In the genomic region with DNA sequence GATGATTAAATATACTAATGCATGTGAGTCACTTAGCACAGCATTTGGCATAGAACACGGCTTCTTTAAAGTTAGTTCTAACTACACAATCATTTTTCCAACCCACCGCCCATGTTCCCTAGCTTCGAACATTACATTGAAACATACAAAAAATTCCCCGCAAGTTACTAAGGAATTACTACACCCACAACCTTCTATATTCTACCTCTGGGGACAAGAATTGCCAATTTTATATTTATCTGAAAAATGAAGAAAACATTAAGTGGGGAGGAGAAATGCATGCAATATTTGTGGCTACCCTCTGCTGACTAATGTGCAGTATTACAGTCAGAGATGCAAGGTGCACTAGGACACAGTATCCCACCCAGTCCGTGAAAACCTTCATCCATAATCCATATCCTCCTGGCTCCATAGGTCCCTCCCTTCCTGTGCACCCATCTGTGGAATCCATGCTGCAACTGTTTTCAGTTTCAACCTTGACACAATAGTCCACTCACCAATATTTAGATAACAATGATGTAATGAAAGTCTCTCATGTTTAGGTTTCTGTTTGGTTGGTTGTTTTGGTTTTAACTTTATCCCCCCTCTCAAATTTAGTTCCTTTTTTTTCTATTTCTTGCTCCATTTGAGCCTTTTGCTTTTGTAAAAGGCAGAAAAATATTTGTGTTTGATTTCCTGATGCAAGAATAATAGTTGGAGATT, we compare ENCODE assay signal across 10 cellular contexts. TPM values are rescaled to one million over a fixed set of nuclear protein-coding genes. Genes with fewer than 3 reads are reported as not detected.
A peak's percentile ranks its signal among the peaks of the same experiment; 100 is the strongest.
DNase-seq lines count a peak whose midpoint lies in the region; ATAC-seq, FAIRE-seq and TF ChIP-seq lines count a peak whose summit lies in the region.
"Had no signal": no experiment of that assay in that cellular context is flagged by ENCODE, and none has a peak within 500 bp of the region (broad histone marks: within the 10 kb centered on the region; RNA-seq: fewer than 3 reads in every experiment).

No MANE protein-coding gene starts in this region.

- H2BK20ac ChIP-seq in H1 (ENCODE audit: low read length) = no peak overlapping the region

- 88% methylated on average over 5 of the region's 5 CpGs; no CpG with 5 or more reads in 1 of the 2 experiments for WGBS in H1 (ENCODE audit: extremely low coverage in 1 of 2, insufficient coverage in 1 of 2, insufficient read length in 1 of 2, insufficient replicate concordance in 2 of 2, low coverage in 1 of 2, low lambda C conversion rate in 2 of 2, missing lambda C conversion rate in 1 of 2), 2 experiments

- H3K4me2 ChIP-seq in H1 (ENCODE audit: insufficient read depth in 1 of 2, low read depth in 2 of 2, low read length in 2 of 2) = no peak overlapping the region
- peak overlapping the region; percentile 59 for H3K4me2 ChIP-seq in skeletal muscle satellite cell (ENCODE audit: low read length)

- no peak overlapping the region for H3K14ac ChIP-seq in H1 (ENCODE audit: insufficient read length)

- DNase-seq in DMS153 (lab: John Stamatoyannopoulos, UW) = peak; percentile 32
- DNase-seq in DMS153 treated with DMSO at 0.1 percent for 48 hours (lab: John Stamatoyannopoulos, UW; ENCODE audit: unreplicated experiment) = no peak
- peak; percentile 16 for DNase-seq in NCI-H226
- DNase-seq in H1 (ENCODE audit: low read depth in 1 of 2, low spot score in 2 of 2) = no peak
- no peak for DNase-seq in activated CD4-positive, CD25-positive, alpha-beta regulatory T cell (lab: John Stamatoyannopoulos, UW)
- DNase-seq in GDM1 (lab: John Stamatoyannopoulos, UW) = no peak

- H4K5ac ChIP-seq in H1 (ENCODE audit: insufficient read length, low read depth, low read length) = no peak overlapping the region

- H3K79me1 ChIP-seq in H1 (ENCODE audit: low read depth, low read length) = no peaks in the 10 kb centered on the region

- no peak for TF ChIP-seq POLR2A in H1 (IDR thresholded peaks at IDR 0.05; ENCODE audit: control extremely low read depth in 1 of 2, low read depth in 2 of 2, low read length in 2 of 2)

- H2BK15ac ChIP-seq in H1 (ENCODE audit: low read length) = no peak overlapping the region

- H3K4me1 ChIP-seq in H1 (replicated peaks in 1 of 4; ENCODE audit: control insufficient read depth in 3 of 4, insufficient read depth in 4 of 4, low read length in 3 of 4) (peaks cover 0 to 4% (median 1%) of the 10 kb centered on the region in 4 experiments; a peak in 4 of 7 replicates), skeletal muscle satellite cell (ENCODE audit: control insufficient read depth, insufficient read depth, low read length) (peaks cover 75% of the 10 kb centered on the region)

- no peak overlapping the region for H2BK5ac ChIP-seq in H1 (ENCODE audit: low read depth, low read length)

- peak in 1 of 3 experiments; percentile 34; a peak in 1 of 4 replicates for TF ChIP-seq CTCF in H1 (IDR thresholded peaks at IDR 0.05; ENCODE audit: control extremely low read depth in 1 of 3, insufficient read depth in 1 of 3, low read depth in 1 of 3, low read length in 3 of 3)

- H3K56ac ChIP-seq in H1 (replicated peaks; ENCODE audit: insufficient read length, low read depth, low read length) = no peak overlapping the region

- no peak overlapping the region for H3K23ac ChIP-seq in H1 (ENCODE audit: insufficient read length)

- TF ChIP-seq EP300 in H1 (IDR thresholded peaks at IDR 0.05; ENCODE audit: borderline replicate concordance in 1 of 2, low read depth in 2 of 2, low read length in 2 of 2) = no peak

- H3K4me3 ChIP-seq in H1 (ENCODE audit: extremely low read depth in 1 of 4, insufficient read depth in 2 of 4, low read depth in 3 of 4, low read length in 4 of 4) (no peak overlapping the region), skeletal muscle satellite cell (ENCODE audit: low read length) (no peak overlapping the region)
- H3K4me3 ChIP-seq: lung had no signal

- no peak overlapping the region for H2BK120ac ChIP-seq in H1 (replicated peaks; ENCODE audit: low read depth, low read length)

- no peak overlapping the region for H2BK12ac ChIP-seq in H1 (ENCODE audit: low read depth, low read length)

- H3K79me2 ChIP-seq in H1 (ENCODE audit: control insufficient read depth in 1 of 2, insufficient read depth in 2 of 2, low read length in 2 of 2) = no peaks in the 10 kb centered on the region

- no peak overlapping the region for H4K8ac ChIP-seq in H1 (ENCODE audit: extremely low read depth, insufficient read depth, low read length)

- H4K91ac ChIP-seq in H1 (replicated peaks; ENCODE audit: insufficient read length, low read length) = no peak overlapping the region

- H4K20me1 ChIP-seq in H1 (replicated peaks in 1 of 2; ENCODE audit: control insufficient read depth in 1 of 2, insufficient read depth in 2 of 2, low read length in 2 of 2) = no peaks in the 10 kb centered on the region

- TF ChIP-seq RAD21 in H1 (IDR thresholded peaks at IDR 0.05 in 1 of 2, conservative IDR thresholded peaks at IDR 0.05 in 1 of 2; ENCODE audit: low read depth in 2 of 2, low read length in 2 of 2) = peak; percentile 17 to 30; a peak in 3 of 4 replicates

- no peak for FAIRE-seq in H1 (lab: Jason Lieb, UNC)
- FAIRE-seq: A204.1 had no signal

- H3K27me3 ChIP-seq in H1 (replicated peaks in 1 of 4; ENCODE audit: control insufficient read depth in 3 of 4, extremely low read depth in 1 of 4, insufficient read depth in 3 of 4, low read length in 3 of 4) (no peaks in the 10 kb centered on the region), skeletal muscle satellite cell (ENCODE audit: control insufficient read depth, insufficient read depth, low read length) (no peaks in the 10 kb centered on the region)

- no peak overlapping the region for H3K9ac ChIP-seq in H1 (replicated peaks in 1 of 4; ENCODE audit: extremely low read depth in 1 of 4, low read depth in 3 of 4, low read length in 3 of 4)
- peak overlapping the region; percentile 76 for H3K9ac ChIP-seq in skeletal muscle satellite cell (ENCODE audit: low read depth, low read length)

- no peak overlapping the region for H2AK5ac ChIP-seq in H1 (ENCODE audit: low read depth, low read length)

- H3K27ac ChIP-seq in H1 (ENCODE audit: low read depth, low read length) = no peak overlapping the region

- CTCF ChIA-PET in H1 (lab: Charles Lee; ENCODE audit: partially characterized antibody) = interaction anchor here (0.7 to 1.3 kb wide), 10 partner anchors 16 to 288 kb away, joined by 3 to 6 read pairs (median 3); partner anchors contain the start of gene RGS5

- no peaks in the 10 kb centered on the region for H3K23me2 ChIP-seq in H1 (ENCODE audit: low read depth, low read length)

- H3K4ac ChIP-seq in H1 (replicated peaks; ENCODE audit: insufficient read length, low read depth, low read length) = no peak overlapping the region

- H3K36me3 ChIP-seq in H1 (ENCODE audit: control insufficient read depth in 2 of 4, insufficient read depth in 4 of 4, low read length in 3 of 4) = peaks cover 0 to 3% (median 0%) of the 10 kb centered on the region in 4 experiments; a peak in 1 of 8 replicates
- H3K36me3 ChIP-seq in skeletal muscle satellite cell (ENCODE audit: insufficient read depth, low read length) = no peaks in the 10 kb centered on the region

- no peak overlapping the region for H3K18ac ChIP-seq in H1 (ENCODE audit: extremely low read depth, low read length)

- POLR2A ChIA-PET in H1 (lab: Charles Lee; ENCODE audit: partially characterized antibody) = no interaction called here

- H3K9me3 ChIP-seq in H1 (ENCODE audit: insufficient read depth in 2 of 2, low read depth in 1 of 2, low read length in 1 of 2) (no peaks in the 10 kb centered on the region), skeletal muscle satellite cell (replicated peaks; ENCODE audit: low read length) (no peaks in the 10 kb centered on the region)

- H2AFZ ChIP-seq in H1 (ENCODE audit: low read length) = no peak overlapping the region

- ATAC-seq in HG02840 (IDR thresholded peaks at IDR 0.05; ENCODE audit: low FRiP score, unreplicated experiment) = no peak

TF ChIP-seq in H1, 55 proteins besides CTCF, POLR2A, EP300 and RAD21 (continues in another document):
- TF ChIP-seq POU5F1 (IDR thresholded peaks at IDR 0.05; ENCODE audit: low read depth, low read length) = no peak
- no peak for TF ChIP-seq TBP (IDR thresholded peaks at IDR 0.05; ENCODE audit: low read depth, low read length)
- TF ChIP-seq EZH2 (IDR thresholded peaks at IDR 0.05; ENCODE audit: low read depth, low read length, severe bottlenecking) = no peak
- no peak for TF ChIP-seq POLR2AphosphoS5 (IDR thresholded peaks at IDR 0.05; ENCODE audit: low read depth, low read length)
- TF ChIP-seq, protein P1, sequence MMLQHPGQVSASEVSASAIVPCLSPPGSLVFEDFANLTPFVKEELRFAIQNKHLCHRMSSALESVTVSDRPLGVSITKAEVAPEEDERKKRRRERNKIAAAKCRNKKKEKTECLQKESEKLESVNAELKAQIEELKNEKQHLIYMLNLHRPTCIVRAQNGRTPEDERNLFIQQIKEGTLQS (IDR thresholded peaks at IDR 0.05; ENCODE audit: insufficient read depth, low read depth, low read length) = no peak
- TF ChIP-seq SIN3A (conservative IDR thresholded peaks at IDR 0.05 in 1 of 2, IDR thresholded peaks at IDR 0.05 in 1 of 2; ENCODE audit: low read depth in 1 of 2, low read length in 2 of 2) = no peak
- TF ChIP-seq KDM5A (IDR thresholded peaks at IDR 0.05; ENCODE audit: low read length) = no peak
- TF ChIP-seq JUND (IDR thresholded peaks at IDR 0.05; ENCODE audit: low read length) = no peak
- no peak for TF ChIP-seq ZNF274 (IDR thresholded peaks at IDR 0.05; ENCODE audit: borderline replicate concordance, extremely low read depth, low read length)
- TF ChIP-seq YY1 (IDR thresholded peaks at IDR 0.05; ENCODE audit: low read depth, low read length) = no peak
- TF ChIP-seq TCF12 (IDR thresholded peaks at IDR 0.05; ENCODE audit: low read depth, low read length) = no peak
- no peak for TF ChIP-seq RFX5 (IDR thresholded peaks at IDR 0.05; ENCODE audit: borderline replicate concordance, low read depth, low read length)
- no peak for TF ChIP-seq CHD1 (IDR thresholded peaks at IDR 0.05; ENCODE audit: low read depth, low read length)
- TF ChIP-seq KDM1A (IDR thresholded peaks at IDR 0.05; ENCODE audit: borderline replicate concordance, low read length) = no peak
- no peak for TF ChIP-seq BCL11A (IDR thresholded peaks at IDR 0.05; ENCODE audit: low read depth in 2 of 2, low read length in 2 of 2)
- no peak for TF ChIP-seq TEAD4 (IDR thresholded peaks at IDR 0.05; ENCODE audit: low read depth, low read length)

RNA-seq across cellular contexts. Expression of gene RGS5, which starts 31.6 kb away (rescaled TPM):
- total RNA-seq in H1 (2021; fragmentation: NEBNext Ultra II Directional; extraction: Animal tissue kit (Norgen Biotek cat#: 25700)) = 96.3 and 103 TPM in 2 replicates
- polyA plus RNA-seq in H1 (2011; rRNA removed) = 53.3 and 75.5 TPM in 2 replicates
- polyA plus RNA-seq in H1 (2011; cell fraction: cytosol; rRNA removed) = 63.3 TPM
- 34.7 TPM for polyA plus RNA-seq in H1 (2011; cell fraction: nucleus; rRNA removed)
- polyA plus RNA-seq in H1 (2012, experiment 1 of 2) = 54.0 to 98.1 TPM (median 75.5 TPM) in 4 replicates
- 6.8 TPM for polyA plus RNA-seq in H1 (2012, experiment 2 of 2)
- polyA plus RNA-seq in H1 (2013, experiment 1 of 2) = 47.7 TPM
- polyA plus RNA-seq in H1 (2013, experiment 2 of 2) = 51.0 TPM
- polyA minus RNA-seq in H1 (2011; rRNA and poly(A)+ RNA removed) = 108 and 153 TPM in 2 replicates
- polyA minus RNA-seq in H1 (2011; cell fraction: cytosol; rRNA and poly(A)+ RNA removed) = 32.1 TPM
- polyA minus RNA-seq in H1 (2011; cell fraction: nucleus; rRNA and poly(A)+ RNA removed) = 52.7 TPM
- total RNA-seq in skeletal muscle satellite cell (2012; rRNA removed) = 1.1 and 1.5 TPM in 2 replicates

Comparison
In these comparisons a context has a peak if more than half of its experiments do, and no peak if none do; other contexts are left out.
1. DNase-seq: peak in DMS153 (single experiment) and NCI-H226 (single experiment); none in DMS153 treated with DMSO at 0.1 percent for 48 hours (single experiment), H1 (0 of 2), activated CD4-positive, CD25-positive, alpha-beta regulatory T cell (0 of 4) and GDM1 (single experiment).